28 cellular contexts compared by ENCODE assay signal in the genomic region with DNA sequence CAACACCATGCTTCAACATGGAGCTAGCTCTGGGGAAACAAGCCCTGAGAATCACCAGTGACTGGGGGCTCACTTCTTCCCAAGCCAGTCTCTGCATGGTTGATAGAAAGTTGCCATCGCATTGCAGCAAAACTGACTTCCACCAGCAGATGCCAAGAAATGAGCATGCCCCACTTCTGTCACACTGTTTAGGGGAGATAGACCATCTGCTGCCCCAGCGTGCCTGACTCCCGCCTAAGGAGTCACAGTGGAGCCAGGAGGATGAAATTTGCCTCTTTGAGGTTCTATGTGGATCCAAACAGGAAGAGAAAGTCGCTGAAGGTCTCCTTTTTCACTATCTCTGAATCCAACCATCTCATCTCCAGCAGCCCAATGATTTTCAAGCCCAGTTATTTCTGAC.
"Had no signal": no experiment of that assay in that cellular context is flagged by ENCODE, and none has a peak within 500 bp of the region (broad histone marks: within the 10 kb centered on the region; RNA-seq: fewer than 3 reads in every experiment).

No MANE protein-coding gene starts in this region.

- H3K27ac ChIP-seq: breast epithelium, epithelial cell of prostate, left ventricle myocardium inferior, neutrophil, ovary, psoas muscle, spleen, thoracic aorta had no signal

- H3K27ac Mint-ChIP-seq: activated CD4-positive, alpha-beta T cell treated with anti-CD3 and anti-CD28 coated beads, Interleukin-2, amount 10 ng/mL, durations not matched to agents 7 days and 5 days; activated CD8-positive, alpha-beta T cell treated with anti-CD3 and anti-CD28 coated beads for 36 hours; activated T-helper 17 cell treated with anti-CD3 and anti-CD28 coated beads, Interleukin-2, amount 50 U/mL, for 72 hours; type B pancreatic cell; WTC11 had no signal

- H3K4me1 ChIP-seq: breast epithelium, left ventricle myocardium inferior, psoas muscle, spleen, uterus had no signal

- H3K36me3 Mint-ChIP-seq: type B pancreatic cell, WTC11 had no signal

- ATAC-seq: activated CD8-positive, alpha-beta T cell treated with anti-CD3 and anti-CD28 coated beads for 36 hours; activated T-cell treated with anti-CD3 and anti-CD28 coated beads, Interleukin-2, amount 50 U/mL, for 4 hours; activated T-helper 17 cell treated with anti-CD3 and anti-CD28 coated beads, Interleukin-2, amount 50 U/mL, for 72 hours; psoas muscle; WTC11 had no signal

- H3K9me3 Mint-ChIP-seq: activated CD4-positive, alpha-beta T cell treated with anti-CD3 and anti-CD28 coated beads, Interleukin-2, amount 10 ng/mL, durations not matched to agents 7 days and 5 days; activated CD8-positive, alpha-beta T cell treated with anti-CD3 and anti-CD28 coated beads for 36 hours; activated T-cell treated with anti-CD3 and anti-CD28 coated beads, Interleukin-2, amount 50 U/mL, for 4 hours; activated T-helper 17 cell treated with anti-CD3 and anti-CD28 coated beads, Interleukin-2, amount 50 U/mL, for 72 hours; type B pancreatic cell had no signal

- H3K4me3 ChIP-seq: breast epithelium, left ventricle myocardium inferior, ovary, psoas muscle, spleen, thoracic aorta, uterus had no signal

- H3K27me3 Mint-ChIP-seq: activated CD8-positive, alpha-beta T cell treated with anti-CD3 and anti-CD28 coated beads for 36 hours had no signal

- H3K4me1 Mint-ChIP-seq: activated CD4-positive, alpha-beta T cell treated with anti-CD3 and anti-CD28 coated beads, Interleukin-2, amount 10 ng/mL, durations not matched to agents 7 days and 5 days; activated T-helper 17 cell treated with anti-CD3 and anti-CD28 coated beads, Interleukin-2, amount 50 U/mL, for 72 hours had no signal

- H3K36me3 ChIP-seq: breast epithelium, left ventricle myocardium inferior, neutrophil, ovary, spleen, thoracic aorta, uterus had no signal

- H3K27me3 ChIP-seq: breast epithelium, neutrophil, ovary, spleen, uterus had no signal

- H3K4me3 Mint-ChIP-seq: activated CD4-positive, alpha-beta T cell treated with anti-CD3 and anti-CD28 coated beads, Interleukin-2, amount 10 ng/mL, durations not matched to agents 7 days and 5 days; activated CD8-positive, alpha-beta T cell treated with anti-CD3 and anti-CD28 coated beads for 36 hours; activated T-cell treated with anti-CD3 and anti-CD28 coated beads, Interleukin-2, amount 50 U/mL, for 4 hours; activated T-helper 17 cell treated with anti-CD3 and anti-CD28 coated beads, Interleukin-2, amount 50 U/mL, for 72 hours; nephron; type B pancreatic cell; WTC11 had no signal

- DNase-seq: activated CD4-positive, alpha-beta T cell treated with anti-CD3 and anti-CD28 coated beads for 1 hour; activated CD4-positive, alpha-beta T cell treated with anti-CD3 and anti-CD28 coated beads, Interleukin-2, amount 10 ng/mL, durations not matched to agents 7 days and 5 days; activated CD8-positive, alpha-beta T cell treated with anti-CD3 and anti-CD28 coated beads for 36 hours; activated gamma-delta T cell treated with Interleukin-2 at 50 U/mL for 16 hours; activated naive CD4-positive, alpha-beta T cell treated with anti-CD3 and anti-CD28 coated beads, Interleukin-2, amount 50 U/mL, for 16 hours; activated T-cell treated with anti-CD3 and anti-CD28 coated beads, Interleukin-2, amount 50 U/mL, for 4 hours; amniotic stem cell; central memory CD4-positive, alpha-beta T cell; dermis blood vessel endothelial cell; effector CD4-positive, alpha-beta T cell; islet precursor cell; left ventricle myocardium inferior; mammary epithelial cell; ovary; psoas muscle; spleen; stimulated activated CD4-positive, alpha-beta T cell treated with anti-CD3 and anti-CD28 coated beads, Interleukin-2, amount 100 ng/mL, for 48 hours; stimulated activated naive CD4-positive, alpha-beta T cell treated with Interleukin-2 at 50 U/mL for 16 hours; T-helper 2 cell; uterus had no signal

- H3K9me3 ChIP-seq: breast epithelium, left ventricle myocardium inferior, neutrophil, ovary, psoas muscle, thoracic aorta, uterus had no signal
